29 cellular contexts compared by ENCODE assay signal in genomic region chr10:111885919-111886318, GRCh38.
"Had no signal": no experiment of that assay in that cellular context is flagged by ENCODE, and none has a peak within 500 bp of the region (broad histone marks: within the 10 kb centered on the region; RNA-seq: fewer than 3 reads in every experiment).

No MANE protein-coding gene starts in this region.

- H3K27ac ChIP-seq: colonic mucosa, coronary artery, dorsolateral prefrontal cortex, epithelial cell of prostate, esophagus muscularis mucosa, esophagus squamous epithelium, foreskin keratinocyte, gastrocnemius medialis, gastroesophageal sphincter, heart left ventricle, heart right ventricle had no signal

- FAIRE-seq: colon, endometrium, endothelial cell of umbilical vein, frontal cortex had no signal

- H3K4me1 ChIP-seq: colonic mucosa, esophagus muscularis mucosa, esophagus squamous epithelium, foreskin keratinocyte, gastrocnemius medialis, gastroesophageal sphincter, heart left ventricle, heart right ventricle had no signal

- DNase-seq: colonic mucosa; cortex of kidney; dermis blood vessel endothelial cell; dorsolateral prefrontal cortex; effector CD4-positive, alpha-beta T cell; effector CD8-positive, alpha-beta T cell; effector memory CD4-positive, alpha-beta T cell; effector memory CD8-positive, alpha-beta T cell; endodermal cell; erythroblast; esophagus squamous epithelium; foreskin fibroblast; foreskin keratinocyte; foreskin melanocyte; gastrocnemius medialis; glutamatergic neuron; head of caudate nucleus; heart left ventricle; heart right ventricle had no signal

- H3K27me3 Mint-ChIP-seq: dendritic cell treated with granulocyte-macrophage colony-stimulating factor and Interleukin-4, amounts not matched to agents 40 ng/mL and 50 ng/mL, for 4 days had no signal

- H3K4me3 Mint-ChIP-seq: dendritic cell treated with granulocyte-macrophage colony-stimulating factor and Interleukin-4, amounts not matched to agents 40 ng/mL and 50 ng/mL, for 4 days; effector memory CD8-positive, alpha-beta T cell; endodermal cell had no signal

- ATAC-seq: effector memory CD8-positive, alpha-beta T cell; esophagus mucosa; foreskin keratinocyte; gastrocnemius medialis; gastroesophageal sphincter; heart left ventricle; heart right ventricle had no signal

- H3K9me3 ChIP-seq: colonic mucosa, esophagus squamous epithelium, gastrocnemius medialis, gastroesophageal sphincter had no signal

- H3K27me3 ChIP-seq: colonic mucosa, esophagus muscularis mucosa, esophagus squamous epithelium, foreskin keratinocyte, gastrocnemius medialis, gastroesophageal sphincter had no signal

- H3K36me3 ChIP-seq: colonic mucosa, esophagus muscularis mucosa, esophagus squamous epithelium, gastrocnemius medialis, gastroesophageal sphincter, heart left ventricle, heart right ventricle had no signal

- H3K27ac Mint-ChIP-seq: dendritic cell treated with granulocyte-macrophage colony-stimulating factor and Interleukin-4, amounts not matched to agents 40 ng/mL and 50 ng/mL, for 4 days; effector memory CD8-positive, alpha-beta T cell; endodermal cell had no signal

- H3K4me3 ChIP-seq: colonic mucosa, coronary artery, dorsolateral prefrontal cortex, esophagus muscularis mucosa, esophagus squamous epithelium, gastrocnemius medialis, gastroesophageal sphincter, heart left ventricle, heart right ventricle had no signal
